ENCODE assay signal across 9 cellular contexts in genomic region chr1:51284487-51284954, GRCh38. TPM values are rescaled to one million over a fixed set of nuclear protein-coding genes. Genes with fewer than 3 reads are reported as not detected.
DNase-seq lines count a peak whose midpoint lies in the region; ATAC-seq, FAIRE-seq and TF ChIP-seq lines count a peak whose summit lies in the region.
"Had no signal": no experiment of that assay in that cellular context is flagged by ENCODE, and none has a peak within 500 bp of the region (broad histone marks: within the 10 kb centered on the region; RNA-seq: fewer than 3 reads in every experiment).

No MANE protein-coding gene starts in this region.

- intact Hi-C loops in activated naive CD4-positive, alpha-beta T cell treated with anti-CD3 and anti-CD28 coated beads for 36 hours (cut with micrococcal nuclease), result no loop called here

- CTCF ChIA-PET in RWPE1 (lab: Yijun Ruan, JAX), result no interaction called here
- CTCF ChIA-PET in activated naive CD4-positive, alpha-beta T cell treated with anti-CD3 and anti-CD28 coated beads for 36 hours (lab: Charles Lee), result no interaction called here

- H3K27ac ChIP-seq in RWPE1, result no peak overlapping the region

- POLR2A ChIA-PET in RWPE1 (lab: Yijun Ruan, JAX; ENCODE audit: low non-redundant PET), result no interaction called here

- H3K27me3 Mint-ChIP-seq in activated naive CD4-positive, alpha-beta T cell treated with anti-CD3 and anti-CD28 coated beads for 36 hours (ENCODE audit: low read depth), result no peaks in the 10 kb centered on the region
- no peaks in the 10 kb centered on the region for H3K27me3 Mint-ChIP-seq in activated T-cell treated with anti-CD3 and anti-CD28 coated beads, Interleukin-2, amount 50 U/mL, for 4 hours (ENCODE audit: low read depth)

- no peak overlapping the region for H3K27ac Mint-ChIP-seq in activated naive CD4-positive, alpha-beta T cell treated with anti-CD3 and anti-CD28 coated beads for 36 hours

- no peaks in the 10 kb centered on the region for H3K9me3 Mint-ChIP-seq in activated naive CD4-positive, alpha-beta T cell treated with anti-CD3 and anti-CD28 coated beads for 36 hours
- no peaks in the 10 kb centered on the region for H3K9me3 Mint-ChIP-seq in activated T-cell treated with anti-CD3 and anti-CD28 coated beads, Interleukin-2, amount 50 U/mL, for 4 hours
- H3K9me3 Mint-ChIP-seq: neural crest cell had no signal

- DNase-seq in GM12891 (ENCODE audit: insufficient read length, low spot score) (no peak), HUDEP-2 (lab: John Stamatoyannopoulos, UW; ENCODE audit: unreplicated experiment in 76 of 76) (peak in 74 of 76 experiments; percentile 36 to 99 (median 91)), astrocyte of the hippocampus (ENCODE audit: low read depth, low spot score) (peak; percentile 78), RWPE1 (ENCODE audit: low spot score) (no peak)
- no peak for DNase-seq in activated naive CD4-positive, alpha-beta T cell treated with anti-CD3 and anti-CD28 coated beads for 36 hours
- DNase-seq in activated T-cell treated with anti-CD3 and anti-CD28 coated beads, Interleukin-2, amount 50 U/mL, for 4 hours, result no peak

- peak; percentile 35 for ATAC-seq in GM21447 (IDR thresholded peaks at IDR 0.05; ENCODE audit: unreplicated experiment)
- no peak for ATAC-seq in HG03025 (IDR thresholded peaks at IDR 0.05; ENCODE audit: low FRiP score, unreplicated experiment)
- ATAC-seq in activated T-cell treated with anti-CD3 and anti-CD28 coated beads, Interleukin-2, amount 50 U/mL, for 4 hours, result no peak

- TF ChIP-seq POLR2A in GM12891 (IDR thresholded peaks at IDR 0.05; ENCODE audit: low read depth, low read length), result no peak

- peak; percentile 40 for FAIRE-seq in GM12891 (lab: Jason Lieb, UNC)

- no peak for TF ChIP-seq CTCF in RWPE1 (conservative IDR thresholded peaks at IDR 0.05; ENCODE audit: low read depth)

- H3K4me3 Mint-ChIP-seq in activated naive CD4-positive, alpha-beta T cell treated with anti-CD3 and anti-CD28 coated beads for 36 hours, result no peak overlapping the region
- H3K4me3 Mint-ChIP-seq in activated T-cell treated with anti-CD3 and anti-CD28 coated beads, Interleukin-2, amount 50 U/mL, for 4 hours, result no peak overlapping the region
- H3K4me3 Mint-ChIP-seq: neural crest cell had no signal

- peaks cover 4% of the 10 kb centered on the region for H3K4me1 Mint-ChIP-seq in activated naive CD4-positive, alpha-beta T cell treated with anti-CD3 and anti-CD28 coated beads for 36 hours (ENCODE audit: low read depth)
- H3K4me1 Mint-ChIP-seq in activated T-cell treated with anti-CD3 and anti-CD28 coated beads, Interleukin-2, amount 50 U/mL, for 4 hours (ENCODE audit: low read depth), result peaks cover 2% of the 10 kb centered on the region
- H3K4me1 Mint-ChIP-seq: neural crest cell had no signal

- no peaks in the 10 kb centered on the region for H3K36me3 Mint-ChIP-seq in activated naive CD4-positive, alpha-beta T cell treated with anti-CD3 and anti-CD28 coated beads for 36 hours (ENCODE audit: low read depth)
- H3K36me3 Mint-ChIP-seq in activated T-cell treated with anti-CD3 and anti-CD28 coated beads, Interleukin-2, amount 50 U/mL, for 4 hours (ENCODE audit: insufficient read depth), result no peaks in the 10 kb centered on the region

TF ChIP-seq in GM12891, 5 proteins besides CTCF, POLR2A, EP300 and RAD21:
- TF ChIP-seq TAF1 (IDR thresholded peaks at IDR 0.05; ENCODE audit: low read depth, low read length), result no peak
- no peak for TF ChIP-seq PAX5 (IDR thresholded peaks at IDR 0.05; ENCODE audit: insufficient read depth, low read length, severe bottlenecking)
- TF ChIP-seq POLR2AphosphoS5 (IDR thresholded peaks at IDR 0.05; ENCODE audit: low read depth, low read length), result no peak
- peak; percentile 43 for TF ChIP-seq SPI1 (IDR thresholded peaks at IDR 0.05; ENCODE audit: low read depth, low read length)
TF ChIP-seq in GM12891: peak in this region for 1.

RNA-seq across cellular contexts. Expression of gene TTC39A, which starts 45.8 kb away (rescaled TPM):
- polyA plus RNA-seq in GM12891 (2012; ENCODE audit: low read depth, missing spikeins), result 1.6 TPM
- total RNA-seq in activated naive CD4-positive, alpha-beta T cell treated with anti-CD3 and anti-CD28 coated beads for 36 hours, result not detected
- total RNA-seq in activated T-cell treated with anti-CD3 and anti-CD28 coated beads, Interleukin-2, amount 50 U/mL, for 4 hours, result under 1 TPM; 0.29 to 0.98 (median 0.38) TPM

RNA-seq across cellular contexts. Expression of gene RNF11, which starts 48.4 kb away (rescaled TPM):
- polyA plus RNA-seq in GM12891 (2012; ENCODE audit: low read depth, missing spikeins), result 28.0 TPM
- total RNA-seq in activated naive CD4-positive, alpha-beta T cell treated with anti-CD3 and anti-CD28 coated beads for 36 hours, result 10 to 100 TPM; 14.9 to 17.7 TPM
- total RNA-seq in activated T-cell treated with anti-CD3 and anti-CD28 coated beads, Interleukin-2, amount 50 U/mL, for 4 hours, result 10 to 100 TPM; 29.7 to 33.3 (median 30.3) TPM

Comparison
In these comparisons a context has a peak if more than half of its experiments do, and no peak if none do; other contexts are left out.
1. DNase-seq: peak in HUDEP-2 (74 of 76) and astrocyte of the hippocampus (single experiment); none in GM12891 (single experiment), RWPE1 (single experiment), activated naive CD4-positive, alpha-beta T cell treated with anti-CD3 and anti-CD28 coated beads for 36 hours (single experiment) and activated T-cell treated with anti-CD3 and anti-CD28 coated beads, Interleukin-2, amount 50 U/mL, for 4 hours (single experiment).